In genomic region chr2:150247471-150247870, GRCh38 we compare ENCODE assay signal across 34 cellular contexts.
"Had no signal": no experiment of that assay in that cellular context is flagged by ENCODE, and none has a peak within 500 bp of the region (broad histone marks: within the 10 kb centered on the region; RNA-seq: fewer than 3 reads in every experiment).

No MANE protein-coding gene starts in this region.

- H3K36me3 Mint-ChIP-seq: activated naive CD4-positive, alpha-beta T cell treated with anti-CD3 and anti-CD28 coated beads, Interleukin-2, amount 10 ng/mL, durations not matched to agents 7 days and 5 days; activated naive CD8-positive, alpha-beta T cell had no signal

- H3K4me1 Mint-ChIP-seq: activated CD4-positive, alpha-beta T cell treated with anti-CD3 and anti-CD28 coated beads, Interleukin-2, amount 10 ng/mL, durations not matched to agents 7 days and 5 days; activated naive CD4-positive, alpha-beta T cell treated with anti-CD3 and anti-CD28 coated beads, Interleukin-2, amount 10 ng/mL, durations not matched to agents 7 days and 5 days; activated naive CD8-positive, alpha-beta T cell treated with anti-CD3 and anti-CD28 coated beads, Interleukin-2, amount 50 U/mL, for 24 hours; central memory CD8-positive, alpha-beta T cell had no signal

- H3K4me3 ChIP-seq: cardiac muscle cell, Peyer's patch, SJSA1 had no signal

- H3K27me3 ChIP-seq: brain microvascular endothelial cell, cardiac muscle cell, Peyer's patch, SJSA1 had no signal

- H3K9ac ChIP-seq: KMS-11, SK-N-SH had no signal

- H3K9me3 ChIP-seq: Peyer's patch, SJSA1, SK-N-SH had no signal

- H3K4me2 ChIP-seq: KMS-11, SK-N-SH had no signal

- H3K4me3 Mint-ChIP-seq: activated CD4-positive, alpha-beta T cell treated with anti-CD3 and anti-CD28 coated beads, Interleukin-2, amount 10 ng/mL, durations not matched to agents 7 days and 5 days; activated naive CD4-positive, alpha-beta T cell treated with anti-CD3 and anti-CD28 coated beads, Interleukin-2, amount 10 ng/mL, durations not matched to agents 7 days and 5 days; activated naive CD8-positive, alpha-beta T cell; activated naive CD8-positive, alpha-beta T cell treated with anti-CD3 and anti-CD28 coated beads, Interleukin-2, amount 50 U/mL, for 24 hours; central memory CD8-positive, alpha-beta T cell; T-helper 1 cell treated with Interleukin-12 subunit alpha and Interleukin-12 subunit beta and Interleukin-4 antibody, amounts not matched to agents 30 μg/mL and 1 μg/mL, for 36 hours; T-helper 2 cell treated with Interferon-gamma antibody and Interleukin-4, amounts not matched to agents 5 μg/mL and 100 μg/mL, for 36 hours had no signal

- ATAC-seq: activated naive CD8-positive, alpha-beta T cell treated with anti-CD3 and anti-CD28 coated beads, Interleukin-2, amount 50 U/mL, for 24 hours; PC-3 had no signal

- H3K36me3 ChIP-seq: brain microvascular endothelial cell, cardiac muscle cell, SJSA1 had no signal

- H3K27me3 Mint-ChIP-seq: activated CD4-positive, alpha-beta T cell treated with anti-CD3 and anti-CD28 coated beads, Interleukin-2, amount 10 ng/mL, durations not matched to agents 7 days and 5 days; activated naive CD4-positive, alpha-beta T cell treated with anti-CD3 and anti-CD28 coated beads, Interleukin-2, amount 10 ng/mL, durations not matched to agents 7 days and 5 days; activated naive CD8-positive, alpha-beta T cell; activated naive CD8-positive, alpha-beta T cell treated with anti-CD3 and anti-CD28 coated beads, Interleukin-2, amount 50 U/mL, for 24 hours; central memory CD8-positive, alpha-beta T cell had no signal

- H3K4me1 ChIP-seq: Peyer's patch, SJSA1 had no signal

- H3K9me3 Mint-ChIP-seq: activated CD4-positive, alpha-beta T cell treated with anti-CD3 and anti-CD28 coated beads, Interleukin-2, amount 10 ng/mL, durations not matched to agents 7 days and 5 days; activated naive CD4-positive, alpha-beta T cell treated with anti-CD3 and anti-CD28 coated beads, Interleukin-2, amount 10 ng/mL, durations not matched to agents 7 days and 5 days; activated naive CD8-positive, alpha-beta T cell treated with anti-CD3 and anti-CD28 coated beads, Interleukin-2, amount 50 U/mL, for 24 hours; central memory CD8-positive, alpha-beta T cell; T-helper 1 cell treated with Interleukin-12 subunit alpha and Interleukin-12 subunit beta and Interleukin-4 antibody, amounts not matched to agents 30 μg/mL and 1 μg/mL, for 36 hours; T-helper 2 cell treated with Interferon-gamma antibody and Interleukin-4, amounts not matched to agents 5 μg/mL and 100 μg/mL, for 36 hours had no signal

- DNase-seq: activated CD4-positive, alpha-beta T cell treated with anti-CD3 and anti-CD28 coated beads, Interleukin-2, amount 10 ng/mL, durations not matched to agents 7 days and 5 days; activated CD4-positive, alpha-beta T cell treated with anti-CD3 and anti-CD28 coated beads, Interleukin-2, amount 50 U/mL, for 48 hours; activated CD8-positive, alpha-beta memory T cell treated with anti-CD3 and anti-CD28 coated beads, Interleukin-2, amount 50 U/mL, for 4 hours; activated effector memory CD4-positive, alpha-beta T cell treated with Interleukin-2 at 50 U/mL for 16 hours; activated naive CD4-positive, alpha-beta T cell treated with anti-CD3 and anti-CD28 coated beads, Interleukin-2, amount 10 ng/mL, durations not matched to agents 7 days and 5 days; activated naive CD8-positive, alpha-beta T cell treated with anti-CD3 and anti-CD28 coated beads, Interleukin-2, amount 50 U/mL, for 24 hours; activated T-cell treated with anti-CD3 and anti-CD28 coated beads for 4 hours; activated T-cell treated with anti-CD3 and anti-CD28 coated beads, Interleukin-2, amount 50 U/mL, for 48 hours; anterior cingulate cortex; brain microvascular endothelial cell; MM.1S; MV-4-11; NCI-H1092; NCI-H146; NCI-H187; NCI-H2029 treated with DMSO at 0.1 percent for 48 hours; NCI-H2107; NCI-H226; NCI-H446 treated with DMSO at 0.1 percent for 48 hours; NCI-H524; NCI-H69; NK-92 treated with Interleukin-12 subunit alpha and Interleukin-12 subunit beta, amount 100 ng/mL, for 24 hours; PC-3; Peyer's patch; RPMI8226; SHP77 treated with DMSO at 0.1 percent for 48 hours; SK-N-SH had no signal

- H3K27ac Mint-ChIP-seq: activated CD4-positive, alpha-beta T cell treated with anti-CD3 and anti-CD28 coated beads, Interleukin-2, amount 10 ng/mL, durations not matched to agents 7 days and 5 days; activated naive CD4-positive, alpha-beta T cell treated with anti-CD3 and anti-CD28 coated beads, Interleukin-2, amount 10 ng/mL, durations not matched to agents 7 days and 5 days; activated naive CD8-positive, alpha-beta T cell; activated naive CD8-positive, alpha-beta T cell treated with anti-CD3 and anti-CD28 coated beads, Interleukin-2, amount 50 U/mL, for 24 hours; T-helper 1 cell treated with Interleukin-12 subunit alpha and Interleukin-12 subunit beta and Interleukin-4 antibody, amounts not matched to agents 30 μg/mL and 1 μg/mL, for 36 hours; T-helper 2 cell treated with Interferon-gamma antibody and Interleukin-4, amounts not matched to agents 5 μg/mL and 100 μg/mL, for 36 hours had no signal

- H3K27ac ChIP-seq: brain microvascular endothelial cell, cardiac muscle cell, KMS-11, Peyer's patch, SJSA1 had no signal
